14 cellular contexts compared by ENCODE assay signal in the genomic region with DNA sequence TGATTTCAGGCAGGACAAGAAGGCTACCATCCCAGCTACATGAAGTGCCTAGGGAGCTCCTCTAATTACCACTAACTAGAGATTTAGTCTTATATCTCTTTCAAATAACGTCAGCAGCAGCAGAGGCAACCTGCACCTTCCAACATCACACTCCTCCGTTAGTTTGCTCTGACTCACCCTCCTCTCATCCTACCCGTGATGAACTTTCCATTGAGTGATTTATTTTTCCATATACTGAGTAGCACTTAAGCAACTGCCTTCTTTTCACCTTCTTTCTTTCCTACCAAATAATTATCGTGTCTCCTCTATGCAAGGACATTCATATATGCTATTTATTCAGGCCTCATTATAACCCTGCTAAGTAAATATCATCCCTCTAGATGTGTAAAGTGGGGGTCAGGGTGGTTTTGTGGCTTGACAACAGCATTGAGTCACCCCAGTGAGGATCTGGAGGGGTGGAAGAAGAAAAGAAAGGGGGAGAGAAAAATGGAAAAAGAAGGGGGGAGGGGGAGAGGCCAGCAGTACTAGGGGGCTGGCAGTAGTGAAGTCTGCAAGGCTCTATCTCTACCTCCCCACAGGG.
DNase-seq lines count a peak whose midpoint lies in the region; TF ChIP-seq lines count a peak whose summit lies in the region.
"Had no signal": no experiment of that assay in that cellular context is flagged by ENCODE, and none has a peak within 500 bp of the region (broad histone marks: within the 10 kb centered on the region; RNA-seq: fewer than 3 reads in every experiment).

No MANE protein-coding gene starts in this region.

- CTCF ChIA-PET in activated naive CD4-positive, alpha-beta T cell treated with anti-CD3 and anti-CD28 coated beads for 36 hours (lab: Charles Lee) = interaction anchor here (1.4 to 1.6 kb wide), 2 partner anchors 9 to 252 kb away, joined by 3 to 5 read pairs; no protein-coding TSS in a partner anchor

- H3K27ac ChIP-seq in brain microvascular endothelial cell = no peak overlapping the region

- H3K4me3 ChIP-seq in brain microvascular endothelial cell (ENCODE audit: low read depth, low read length) (no peak overlapping the region), skeletal muscle cell (ENCODE audit: low read depth, low read length) (no peak overlapping the region)

- H3K27me3 Mint-ChIP-seq in activated naive CD4-positive, alpha-beta T cell treated with anti-CD3 and anti-CD28 coated beads for 36 hours (ENCODE audit: low read depth) = peaks cover 5% of the 10 kb centered on the region

- in situ Hi-C loops in brain microvascular endothelial cell (cut with HindIII; ENCODE audit: low pct_ligation_motif_present, low sequenced_read_pairs) = no loop called here

- peak; percentile 18 for DNase-seq in activated naive CD4-positive, alpha-beta T cell treated with anti-CD3 and anti-CD28 coated beads for 36 hours
- no peak for DNase-seq in activated naive CD4-positive, alpha-beta T cell treated with Interleukin-2 at 50 U/mL for 16 hours
- DNase-seq in NCI-H226 (peak; percentile 60), brain microvascular endothelial cell (peak; percentile 42), skeletal muscle cell (ENCODE audit: low read depth) (peak; percentile 36), NCI-H2196 (lab: John Stamatoyannopoulos, UW; ENCODE audit: unreplicated experiment) (no peak), OCI-M1 (lab: John Stamatoyannopoulos, UW) (no peak), NCI-H2081 (lab: John Stamatoyannopoulos, UW) (no peak)
- DNase-seq: activated B cell treated with CpG ODN at 0.5 μM for 24 hours; CD4-positive, alpha-beta T cell; Kasumi-1; naive B cell; NCI-H526 treated with DMSO at 0.1 percent for 48 hours; SK-N-SH had no signal

- no peaks in the 10 kb centered on the region for H3K9me3 Mint-ChIP-seq in activated naive CD4-positive, alpha-beta T cell treated with anti-CD3 and anti-CD28 coated beads for 36 hours
- H3K9me3 Mint-ChIP-seq: activated B cell treated with CpG ODN at 0.5 μM for 24 hours; CD4-positive, alpha-beta T cell had no signal

- peaks cover 10% of the 10 kb centered on the region for H3K4me1 Mint-ChIP-seq in activated naive CD4-positive, alpha-beta T cell treated with anti-CD3 and anti-CD28 coated beads for 36 hours (ENCODE audit: low read depth)
- H3K4me1 Mint-ChIP-seq: activated B cell treated with CpG ODN at 0.5 μM for 24 hours had no signal

- no peak overlapping the region for H3K27ac Mint-ChIP-seq in activated naive CD4-positive, alpha-beta T cell treated with anti-CD3 and anti-CD28 coated beads for 36 hours
- H3K27ac Mint-ChIP-seq: activated B cell treated with CpG ODN at 0.5 μM for 24 hours; CD4-positive, alpha-beta T cell; naive B cell had no signal

- intact Hi-C loops in activated naive CD4-positive, alpha-beta T cell treated with anti-CD3 and anti-CD28 coated beads for 36 hours (cut with micrococcal nuclease) = loop anchor here (1.0 to 5.0 kb wide), 2 partner anchors 739 to 950 kb away; a partner anchor contains a TSS

- TF ChIP-seq CTCF in brain microvascular endothelial cell (IDR thresholded peaks at IDR 0.05; ENCODE audit: low read depth, low read length, missing control alignments) = no peak

- H3K4me3 Mint-ChIP-seq in activated naive CD4-positive, alpha-beta T cell treated with anti-CD3 and anti-CD28 coated beads for 36 hours = no peak overlapping the region
- H3K4me3 Mint-ChIP-seq: activated B cell treated with CpG ODN at 0.5 μM for 24 hours; CD4-positive, alpha-beta T cell; naive B cell had no signal

- H3K36me3 Mint-ChIP-seq in activated naive CD4-positive, alpha-beta T cell treated with anti-CD3 and anti-CD28 coated beads for 36 hours (ENCODE audit: low read depth) = no peaks in the 10 kb centered on the region
- H3K36me3 Mint-ChIP-seq: naive B cell had no signal

- no peaks in the 10 kb centered on the region for H3K27me3 ChIP-seq in brain microvascular endothelial cell (replicated peaks)

- no peaks in the 10 kb centered on the region for H3K36me3 ChIP-seq in brain microvascular endothelial cell (replicated peaks)

Comparison
In these comparisons a context has a peak if more than half of its experiments do, and no peak if none do; other contexts are left out.
1. DNase-seq: peak in activated naive CD4-positive, alpha-beta T cell treated with anti-CD3 and anti-CD28 coated beads for 36 hours (single experiment), NCI-H226 (single experiment), brain microvascular endothelial cell (single experiment) and skeletal muscle cell (single experiment); none in activated naive CD4-positive, alpha-beta T cell treated with Interleukin-2 at 50 U/mL for 16 hours (single experiment), NCI-H2196 (single experiment), OCI-M1 (single experiment) and NCI-H2081 (0 of 2).